ENCODE assay signal across 9 cellular contexts in the genomic region with DNA sequence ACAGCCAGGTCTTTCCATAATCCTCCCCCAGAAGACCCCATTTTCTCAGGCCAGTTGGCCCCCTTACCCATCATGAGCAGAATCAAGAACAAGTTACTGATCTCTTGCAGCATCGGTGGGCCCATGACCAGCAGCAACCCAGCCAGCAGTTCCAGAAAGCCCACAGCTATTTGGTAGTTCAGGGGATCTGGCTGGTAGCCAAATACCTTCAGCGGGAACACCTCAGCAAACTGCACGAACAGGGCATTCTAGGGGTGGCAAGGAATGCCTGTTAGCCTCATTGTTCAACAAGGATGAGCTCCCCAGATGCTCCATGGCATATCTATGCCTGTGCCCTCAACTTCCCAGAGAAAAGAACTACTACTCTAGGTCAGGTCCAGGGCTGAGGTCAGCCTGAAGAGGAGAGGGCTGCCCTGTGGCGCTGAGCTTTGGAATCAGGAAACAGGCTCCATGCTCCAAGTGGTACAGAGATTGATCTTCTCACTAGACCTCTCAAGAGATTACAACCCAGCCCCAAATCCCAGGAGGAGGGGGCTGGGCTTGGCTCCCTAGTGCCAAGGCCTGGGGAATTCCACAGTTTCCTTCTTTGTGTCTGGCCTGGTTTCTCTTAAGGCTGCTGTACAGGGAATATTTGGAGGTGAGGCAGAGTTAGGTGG. TPM values are rescaled to one million over a fixed set of nuclear protein-coding genes. Genes with fewer than 3 reads are reported as not detected.
DNase-seq lines count a peak whose midpoint lies in the region; ATAC-seq and TF ChIP-seq lines count a peak whose summit lies in the region.
"Had no signal": no experiment of that assay in that cellular context is flagged by ENCODE, and none has a peak within 500 bp of the region (broad histone marks: within the 10 kb centered on the region; RNA-seq: fewer than 3 reads in every experiment).

No MANE protein-coding gene starts in this region.

- H3K4me2 ChIP-seq in mesenchymal stem cell (ENCODE audit: low read length, poor library complexity, severe bottlenecking) = peak overlapping the region; percentile 89

- H3K4ac ChIP-seq in mesenchymal stem cell (ENCODE audit: low read depth in 1 of 2, low read length in 2 of 2) = no peak overlapping the region

- H3K4me3 ChIP-seq in heart right ventricle (peak overlapping the region in 9 of 10 donors; percentile 68 to 92 (median 81)), mesenchymal stem cell (ENCODE audit: insufficient read depth in 1 of 2, low read depth in 1 of 2, low read length in 2 of 2) (peak overlapping the region in 1 of 2 experiments; percentile 98), aorta (ENCODE audit: low read length in 2 of 2) (peak overlapping the region; percentile 9 to 93)

- H3K9ac ChIP-seq in mesenchymal stem cell (ENCODE audit: low read length) = peak overlapping the region; percentile 96

- H2BK5ac ChIP-seq in mesenchymal stem cell (ENCODE audit: low read depth, low read length, poor library complexity, severe bottlenecking) = no peak overlapping the region

- H2BK12ac ChIP-seq in mesenchymal stem cell (ENCODE audit: low read length in 2 of 2) = peak overlapping the region in 1 of 2 experiments; percentile 60

- peak overlapping the region; percentile 6 to 46 for H3K18ac ChIP-seq in mesenchymal stem cell (ENCODE audit: low read depth in 1 of 2, low read length in 2 of 2)

- H4K8ac ChIP-seq in mesenchymal stem cell (ENCODE audit: low read length) = peak overlapping the region; percentile 56

- no peak overlapping the region for H2BK15ac ChIP-seq in mesenchymal stem cell (ENCODE audit: low read depth, poor library complexity, severe bottlenecking)

- TF ChIP-seq CTCF in heart right ventricle (IDR thresholded peaks at IDR 0.05) = no peak

- peak in 3 of 8 donors; percentile 2 to 27 (median 10) for ATAC-seq in heart right ventricle
- ATAC-seq in Right ventricle myocardium inferior = no peak
- peak; percentile 27 for ATAC-seq in aorta (ENCODE audit: low FRiP score)
- no peak for ATAC-seq in HG03039 (IDR thresholded peaks at IDR 0.05; ENCODE audit: unreplicated experiment)
- ATAC-seq in GM21381 (IDR thresholded peaks at IDR 0.05; ENCODE audit: unreplicated experiment) = no peak

- no peak overlapping the region for H3K23ac ChIP-seq in mesenchymal stem cell (ENCODE audit: low read length in 2 of 2)

- H3K79me1 ChIP-seq in mesenchymal stem cell (replicated peaks; ENCODE audit: low read length, poor library complexity, severe bottlenecking) = peaks cover 27% of the 10 kb centered on the region

- no peak overlapping the region for H2AFZ ChIP-seq in mesenchymal stem cell (ENCODE audit: low read depth, low read length)

- peak overlapping the region in 9 of 10 donors; percentile 86 to 98 (median 96) for H3K27ac ChIP-seq in heart right ventricle
- peak overlapping the region; percentile 90 for H3K27ac ChIP-seq in mesenchymal stem cell (ENCODE audit: low read length, poor library complexity, severe bottlenecking)
- H3K27ac ChIP-seq in aorta (ENCODE audit: low read depth in 1 of 2, low read length in 2 of 2) = peak overlapping the region; percentile 45 to 88

- H2AK5ac ChIP-seq in mesenchymal stem cell (ENCODE audit: low read length, severe bottlenecking) = peak overlapping the region; percentile 43

- H3K27me3 ChIP-seq in heart right ventricle (no peaks in the 10 kb centered on the region), mesenchymal stem cell (ENCODE audit: control insufficient read depth in 1 of 2, insufficient read depth in 1 of 2, low read length in 2 of 2) (no peaks in the 10 kb centered on the region), aorta (ENCODE audit: control insufficient read depth in 1 of 2, insufficient read depth in 2 of 2, low read length in 1 of 2) (no peaks in the 10 kb centered on the region)

- DNase-seq in heart right ventricle = no peak
- no peak for DNase-seq in Right ventricle myocardium inferior (ENCODE audit: missing footprints)
- peak; percentile 74 for DNase-seq in astrocyte of the hippocampus (ENCODE audit: low read depth, low spot score)
- peak; percentile 74 for DNase-seq in mesenchymal stem cell
- DNase-seq in aorta = no peak
- DNase-seq in NCI-H2107 (lab: John Stamatoyannopoulos, UW) = no peak
- DNase-seq: left cardiac atrium had no signal

- 60 to 62% methylated on average over 4 of the region's 4 CpGs for WGBS in heart right ventricle, 2 donors
- 90% methylated on average over 4 of the region's 4 CpGs for WGBS in mesenchymal stem cell
- WGBS in aorta, 2 donors = 10 to 16% methylated on average over 4 of the region's 4 CpGs

- no peak overlapping the region for H4K91ac ChIP-seq in mesenchymal stem cell (ENCODE audit: low read length)

- peak overlapping the region in 1 of 2 experiments; percentile 35 for H3K14ac ChIP-seq in mesenchymal stem cell (ENCODE audit: low read length in 2 of 2)

- peaks cover 0 to 52% (median 13%) of the 10 kb centered on the region in 9 donors for H3K36me3 ChIP-seq in heart right ventricle
- peaks cover 12 to 34% of the 10 kb centered on the region in 2 experiments for H3K36me3 ChIP-seq in mesenchymal stem cell (ENCODE audit: control insufficient read depth in 1 of 2, insufficient read depth in 2 of 2, low read depth in 1 of 2, low read length in 2 of 2)
- no peaks in the 10 kb centered on the region for H3K36me3 ChIP-seq in aorta (ENCODE audit: control insufficient read depth in 1 of 2, insufficient read depth in 2 of 2, low read length in 1 of 2)

- intact Hi-C loops in heart right ventricle (cut with DNase I) = loop anchor here in 5 of 10 donors (5.0 to 10.0 kb wide), 3 partner anchors 119 to 197 kb away; a partner anchor contains a TSS
- intact Hi-C loops in Right ventricle myocardium inferior (cut with DNase I) = no loop called here
- intact Hi-C loops in aorta (cut with DNase I) = loop anchor here in 1 of 2 donors (2.0 to 5.0 kb wide), 2 partner anchors 48 to 125 kb away; a partner anchor contains a TSS

- H3K9me3 ChIP-seq in heart right ventricle (no peaks in the 10 kb centered on the region), mesenchymal stem cell (ENCODE audit: control insufficient read depth, low read length) (no peaks in the 10 kb centered on the region), aorta (ENCODE audit: control insufficient read depth, low read length) (no peaks in the 10 kb centered on the region)

- no peak overlapping the region for H2BK120ac ChIP-seq in mesenchymal stem cell (ENCODE audit: low read depth, low read length)

- peaks cover 5 to 34% (median 29%) of the 10 kb centered on the region in 9 donors for H3K4me1 ChIP-seq in heart right ventricle
- H3K4me1 ChIP-seq in mesenchymal stem cell (ENCODE audit: control insufficient read depth, insufficient read depth, low read depth, low read length) = peaks cover 9% of the 10 kb centered on the region
- peaks cover 0 to 4% of the 10 kb centered on the region in 2 donors for H3K4me1 ChIP-seq in aorta (ENCODE audit: control insufficient read depth in 1 of 2, insufficient read depth in 2 of 2, low read length in 2 of 2)

RNA-seq across cellular contexts. Expression of a gene that starts 1.3 kb away (rescaled TPM):
- total RNA-seq in heart right ventricle = 10 to 100 TPM in 1 of 10 donors, 1 to 10 TPM in 9; 4.9 to 13.1 (median 6.6) TPM
- polyA plus RNA-seq in heart right ventricle = 10 to 100 TPM; 13.3 to 26.7 TPM
- 10.2 TPM for total RNA-seq in Right ventricle myocardium inferior
- polyA plus RNA-seq in mesenchymal stem cell (2013, experiment 1 of 2) = 31.1 TPM
- 35.9 TPM for polyA plus RNA-seq in mesenchymal stem cell (2013, experiment 2 of 2)
- 10 to 100 TPM; 25.7 to 40.1 TPM for total RNA-seq in aorta
- polyA plus RNA-seq in aorta = 10 to 100 TPM; 32.2 to 53.1 TPM

RNA-seq across cellular contexts. Expression of a gene that starts 47.9 kb away (rescaled TPM):
- total RNA-seq in heart right ventricle (10 to 100 TPM; 10.7 to 21.2 (median 15.5) TPM), Right ventricle myocardium inferior (11.6 TPM), aorta (10 to 100 TPM; 24.4 to 24.7 TPM)
- polyA plus RNA-seq in heart right ventricle (10 to 100 TPM in 1 of 2 donors, 1 to 10 TPM in 1; 6.0 to 20.5 TPM), aorta (10 to 100 TPM; 10.5 to 14.9 TPM)
- 14.8 TPM for polyA plus RNA-seq in mesenchymal stem cell (2013, experiment 1 of 2)
- 14.3 TPM for polyA plus RNA-seq in mesenchymal stem cell (2013, experiment 2 of 2)

RNA-seq across cellular contexts. Expression of a gene that starts 54.4 kb away (rescaled TPM):
- total RNA-seq in heart right ventricle (under 1 TPM in 4 of 10 donors, not detected in 6; 0.11 to 0.35 (median 0.15) TPM), Right ventricle myocardium inferior (0.22 TPM), aorta (under 1 TPM; 0.19 to 0.36 TPM)
- polyA plus RNA-seq in heart right ventricle (under 1 TPM; 0.07 to 0.10 TPM), aorta (under 1 TPM in 1 of 2 donors, not detected in 1; 0.10 TPM)
- polyA plus RNA-seq in mesenchymal stem cell (2013, experiment 1 of 2) = 0.03 TPM
- 0.04 TPM for polyA plus RNA-seq in mesenchymal stem cell (2013, experiment 2 of 2)

Comparison
In these comparisons a context has a peak if more than half of its experiments do, and no peak if none do; other contexts are left out.
1. DNase-seq: peak in astrocyte of the hippocampus (single experiment) and mesenchymal stem cell (single experiment); none in heart right ventricle (0 of 2), Right ventricle myocardium inferior (single experiment), aorta (0 of 2) and NCI-H2107 (single experiment).
2. Peak in every context shown above with its lines, with median percentiles within 50 percentile points of each other: H3K27ac ChIP-seq.